ENCODE assay signal across 1 cellular context in the genomic region with DNA sequence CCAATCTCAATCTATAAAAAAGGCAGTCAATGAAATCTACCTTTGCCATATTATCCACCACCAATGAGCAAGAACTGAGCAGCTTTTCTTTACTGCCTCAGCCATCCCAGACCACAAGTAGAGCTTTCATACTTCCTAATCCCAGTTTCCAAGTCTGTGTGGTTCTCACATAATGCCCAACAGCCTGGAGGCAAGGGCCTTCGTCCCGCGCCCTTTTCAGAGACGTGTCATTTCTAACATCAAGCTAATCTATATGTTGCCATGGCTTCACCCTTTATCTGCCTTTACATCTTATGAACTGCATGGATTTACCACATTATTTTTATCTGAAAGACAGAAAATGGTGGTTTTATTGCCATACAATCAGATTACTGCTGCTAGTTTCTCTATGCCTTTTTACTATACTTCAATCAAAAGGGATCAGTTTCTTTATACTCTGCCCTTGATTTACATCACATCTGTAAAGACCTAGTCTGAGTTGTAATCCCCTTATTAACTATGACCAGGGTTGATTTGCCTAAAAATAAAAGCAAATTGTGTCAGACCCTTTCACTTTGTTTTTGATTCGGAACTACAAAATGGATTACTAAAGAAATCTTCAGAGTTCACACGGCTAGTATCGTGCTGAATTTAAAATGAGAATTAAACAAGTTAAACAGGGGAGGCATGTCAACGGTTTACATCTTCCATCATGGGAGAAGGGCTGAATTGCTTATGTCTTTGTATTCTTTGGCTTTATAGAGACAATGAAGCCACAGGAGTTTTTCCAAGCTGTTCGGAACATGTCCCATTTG.
TF ChIP-seq lines count a peak whose summit lies in the region.

No MANE protein-coding gene starts in this region.

TF ChIP-seq in SK-N-SH, 30 proteins besides CTCF, POLR2A, EP300 and RAD21:
- TF ChIP-seq SIN3A (IDR thresholded peaks at IDR 0.05; ENCODE audit: borderline replicate concordance, low read depth, low read length) (no peak), RCOR1 (IDR thresholded peaks at IDR 0.05; ENCODE audit: low read length) (peak; percentile 30; the same call in 1 of the 2 replicates), GATA2 (CRISPR knock-in tag; IDR thresholded peaks at IDR 0.05) (peak; percentile 88), MXI1 (IDR thresholded peaks at IDR 0.05; ENCODE audit: low read depth, low read length) (peak; percentile 38; the same call in 1 of the 2 replicates), RXRA (IDR thresholded peaks at IDR 0.05; ENCODE audit: borderline replicate concordance, low read depth) (no peak)
